ENCODE assay signal across 8 cellular contexts in genomic region chr2:240916571-240917008, GRCh38. TPM values are rescaled to one million over a fixed set of nuclear protein-coding genes. Genes with fewer than 3 reads are reported as not detected.
DNase-seq lines count a peak whose midpoint lies in the region; ATAC-seq and TF ChIP-seq lines count a peak whose summit lies in the region.

No MANE protein-coding gene starts in this region.

- no peaks in the 10 kb centered on the region for H3K9me3 ChIP-seq in right lobe of liver
- H3K9me3 ChIP-seq in prostate gland: no peaks in the 10 kb centered on the region

- intact Hi-C loops in right lobe of liver (cut with DNase I) (loop anchor here in 1 of 2 donors (10.0 kb wide), 1 partner anchor 78 kb away; the partner anchor contains the start of gene SNED1), prostate gland (cut with DNase I) (no loop called here)

- H3K4me3 ChIP-seq in right lobe of liver: no peak overlapping the region
- no peak overlapping the region for H3K4me3 ChIP-seq in prostate gland

- H3K36me3 ChIP-seq in right lobe of liver: no peaks in the 10 kb centered on the region
- no peaks in the 10 kb centered on the region for H3K36me3 ChIP-seq in prostate gland

- no peak for TF ChIP-seq POLR2A in right lobe of liver (IDR thresholded peaks at IDR 0.05)
- no peak for TF ChIP-seq POLR2A in prostate gland (IDR thresholded peaks at IDR 0.05)

- H3K27me3 ChIP-seq in right lobe of liver (no peaks in the 10 kb centered on the region), prostate gland (replicated peaks; ENCODE audit: insufficient read depth) (no peaks in the 10 kb centered on the region)

- 38% methylated on average over 17 of the region's 24 CpGs for WGBS in right lobe of liver (ENCODE audit: insufficient coverage, low coverage, low lambda C conversion rate, missing lambda C conversion rate)
- 16% methylated on average over 16 of the region's 24 CpGs for WGBS in prostate gland

- ATAC-seq in right lobe of liver (no peak), GM18868 (IDR thresholded peaks at IDR 0.05; ENCODE audit: unreplicated experiment) (no peak)

- DNase-seq in 8988T (peak; percentile 42), HS-5 (ENCODE audit: low read depth) (peak; percentile 50), dermis blood vessel endothelial cell (peak; percentile 19), right lobe of liver (peak; percentile 19 to 46 (median 43)), prostate gland (ENCODE audit: low spot score) (no peak), UCSD-AML1 (lab: John Stamatoyannopoulos, UW; ENCODE audit: unreplicated experiment) (no peak)
- DNase-seq in stimulated activated CD4-positive, alpha-beta T cell treated with anti-CD3 and anti-CD28 coated beads, Interleukin-2, amount 100 ng/mL, for 48 hours: no peak

- H3K4me1 ChIP-seq in right lobe of liver: peaks cover 0 to 8% (median 0%) of the 10 kb centered on the region in 4 donors
- no peaks in the 10 kb centered on the region for H3K4me1 ChIP-seq in prostate gland (replicated peaks)

- H3K27ac ChIP-seq in right lobe of liver (no peak overlapping the region), prostate gland (no peak overlapping the region)

- TF ChIP-seq CTCF in right lobe of liver (IDR thresholded peaks at IDR 0.05): no peak
- TF ChIP-seq CTCF in prostate gland (IDR thresholded peaks at IDR 0.05): no peak

RNA-seq across cellular contexts. Expression of gene CROCC2, which starts 10.5 kb away (rescaled TPM):
- not detected in 2 replicates for total RNA-seq in dermis blood vessel endothelial cell
- total RNA-seq in right lobe of liver: under 1 TPM in 5 of 6 experiments, not detected in 1; 0.06 to 0.15 (median 0.12) TPM
- total RNA-seq in prostate gland: under 1 TPM in 1 of 2 donors, not detected in 1; 0.23 TPM

RNA-seq across cellular contexts. Expression of gene MAB21L4, which starts 20.6 kb away (rescaled TPM):
- total RNA-seq in dermis blood vessel endothelial cell: not detected in 2 replicates
- 10 to 100 TPM in 1 of 6 experiments, 1 to 10 TPM in 5; 3.7 to 17.0 (median 5.2) TPM for total RNA-seq in right lobe of liver
- 1 to 10 TPM; 1.1 to 3.5 TPM for total RNA-seq in prostate gland

RNA-seq across cellular contexts. Expression of gene AGXT, which starts 48.0 kb away (rescaled TPM):
- not detected in 2 replicates for total RNA-seq in dermis blood vessel endothelial cell
- total RNA-seq in right lobe of liver: 1,000 to 10,000 TPM in 4 of 6 experiments, 100 to 1,000 TPM in 2; 744 to 1,833 (median 1,254) TPM
- not detected for total RNA-seq in prostate gland

Comparison
In these comparisons a context has a peak if more than half of its experiments do, and no peak if none do; other contexts are left out.
1. DNase-seq: peak in 8988T (single experiment), HS-5 (single experiment), dermis blood vessel endothelial cell (single experiment) and right lobe of liver (3 of 3); none in prostate gland (single experiment), UCSD-AML1 (single experiment) and stimulated activated CD4-positive, alpha-beta T cell treated with anti-CD3 and anti-CD28 coated beads, Interleukin-2, amount 100 ng/mL, for 48 hours (0 of 2).
2. RNA of gene AGXT, which starts 48.0 kb away (total RNA-seq): 744 to 1,833 TPM in right lobe of liver; not detected in dermis blood vessel endothelial cell and not detected in prostate gland; every median in the first group is over 100 times any median in the second.